ENCODE assay signal across 20 cellular contexts in the genomic region with DNA sequence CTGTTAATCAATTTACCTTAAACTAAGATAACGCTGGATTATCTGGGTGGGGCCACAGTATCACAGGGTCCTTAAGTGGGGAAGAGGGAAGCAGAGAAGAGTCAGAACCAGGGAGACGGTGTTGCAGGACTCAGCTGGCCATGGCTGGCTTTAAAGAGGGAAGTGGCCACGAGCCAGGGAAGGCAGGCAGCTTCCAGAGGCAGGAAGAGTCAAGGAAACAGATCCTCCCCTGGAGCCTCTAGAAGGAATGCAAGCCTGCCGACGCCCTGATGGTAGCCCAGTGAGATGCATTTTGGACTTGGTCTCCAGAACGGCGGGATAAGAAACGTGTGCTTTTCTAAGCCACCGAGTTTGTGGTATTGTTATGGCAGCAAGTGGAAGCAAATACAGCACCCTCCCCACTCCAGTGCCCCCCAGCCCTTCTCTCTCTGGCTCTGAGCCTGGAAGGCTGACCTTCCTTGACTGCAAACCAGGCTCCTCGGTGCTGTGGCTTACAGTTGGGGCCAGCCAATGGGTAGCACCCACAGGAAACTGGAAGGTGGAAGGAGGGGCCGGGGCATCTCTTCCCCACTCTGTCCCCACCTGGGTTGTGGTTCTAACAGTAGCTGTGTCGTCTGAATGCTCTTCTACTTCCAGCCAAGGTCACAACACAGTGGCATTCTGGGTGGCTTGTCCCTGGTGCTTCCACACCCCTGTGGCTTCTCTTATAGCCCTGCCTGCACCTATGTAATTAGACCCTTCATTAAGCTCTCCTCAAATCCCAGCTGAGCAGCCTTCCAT. TPM values are rescaled to one million over a fixed set of nuclear protein-coding genes. Genes with fewer than 3 reads are reported as not detected.
DNase-seq lines count a peak whose midpoint lies in the region; ATAC-seq, FAIRE-seq and TF ChIP-seq lines count a peak whose summit lies in the region.
"Had no signal": no experiment of that assay in that cellular context is flagged by ENCODE, and none has a peak within 500 bp of the region (broad histone marks: within the 10 kb centered on the region; RNA-seq: fewer than 3 reads in every experiment).

No MANE protein-coding gene starts in this region.

- H3K9me3 Mint-ChIP-seq in type B pancreatic cell: no peaks in the 10 kb centered on the region
- H3K9me3 Mint-ChIP-seq: memory B cell had no signal

- no peak for TF ChIP-seq CTCF in type B pancreatic cell (conservative IDR thresholded peaks at IDR 0.05)

- H3K36me3 Mint-ChIP-seq in type B pancreatic cell: no peaks in the 10 kb centered on the region
- H3K36me3 Mint-ChIP-seq: memory B cell had no signal

- ATAC-seq in left lobe of liver: no peak
- ATAC-seq in HG03354 (IDR thresholded peaks at IDR 0.05; ENCODE audit: poor library complexity, severe bottlenecking, unreplicated experiment): no peak
- ATAC-seq in GM19452 (IDR thresholded peaks at IDR 0.05; ENCODE audit: unreplicated experiment): no peak
- ATAC-seq: stimulated activated naive CD8-positive, alpha-beta T cell treated with anti-CD3 and anti-CD28 coated beads, Interleukin-15, Interleukin-2, amounts not matched to agents 100 U/mL and 50 U/mL, for 24 hours had no signal

- H3K27me3 Mint-ChIP-seq in type B pancreatic cell: peaks cover 49% of the 10 kb centered on the region

- H3K4me3 Mint-ChIP-seq in type B pancreatic cell: no peak overlapping the region
- H3K4me3 Mint-ChIP-seq: CD8-positive, alpha-beta memory T cell; memory B cell had no signal

- peak; percentile 18 for DNase-seq in activated CD8-positive, alpha-beta memory T cell treated with anti-CD3 and anti-CD28 coated beads, Interleukin-2, amount 50 U/mL, for 48 hours
- DNase-seq in activated CD8-positive, alpha-beta memory T cell treated with anti-CD3 and anti-CD28 coated beads for 24 hours: no peak
- DNase-seq in NCI-H69 (lab: John Stamatoyannopoulos, UW): peak; percentile 92
- peak; percentile 38 for DNase-seq in left lobe of liver (ENCODE audit: low spot score)
- peak; percentile 56 for DNase-seq in type B pancreatic cell (ENCODE audit: extremely low spot score, unreplicated experiment)
- no peak for DNase-seq in HTR-8/SVneo (ENCODE audit: insufficient read length, low spot score)
- DNase-seq: activated CD4-positive, alpha-beta T cell treated with anti-CD3 and anti-CD28 coated beads for 4 hours; activated naive CD4-positive, alpha-beta T cell treated with Interleukin-2 at 50 U/mL for 16 hours; NCI-H1930; stimulated activated naive CD8-positive, alpha-beta T cell treated with anti-CD3 and anti-CD28 coated beads, Interleukin-15, Interleukin-2, amounts not matched to agents 100 U/mL and 50 U/mL, for 24 hours; T-helper 9 cell; transverse colon had no signal

- H3K4me1 Mint-ChIP-seq in type B pancreatic cell (ENCODE audit: unreplicated experiment): peaks cover 9% of the 10 kb centered on the region
- H3K4me1 Mint-ChIP-seq: CD8-positive, alpha-beta memory T cell; memory B cell had no signal

- H3K27ac Mint-ChIP-seq in type B pancreatic cell: no peak overlapping the region
- H3K27ac Mint-ChIP-seq: memory B cell had no signal

- no peak for FAIRE-seq in HTR-8/SVneo (lab: Jason Lieb, UNC)
- FAIRE-seq: H54, islet of Langerhans had no signal

RNA-seq across cellular contexts. Expression of gene UNC5A, which starts 30.1 kb away (rescaled TPM):
- total RNA-seq in left lobe of liver (not detected), type B pancreatic cell (ENCODE audit: low replicate concordance) (1.4 and 1.7 TPM in 2 replicates)
- total RNA-seq: aorta; CD8-positive, alpha-beta memory T cell; fibroblast of villous mesenchyme had no signal

Comparison
In these comparisons a context has a peak if more than half of its experiments do, and no peak if none do; other contexts are left out.
1. DNase-seq: peak in activated CD8-positive, alpha-beta memory T cell treated with anti-CD3 and anti-CD28 coated beads, Interleukin-2, amount 50 U/mL, for 48 hours (single experiment), NCI-H69 (single experiment), left lobe of liver (single experiment) and type B pancreatic cell (single experiment); none in activated CD8-positive, alpha-beta memory T cell treated with anti-CD3 and anti-CD28 coated beads for 24 hours (single experiment) and HTR-8/SVneo (single experiment).